9 cellular contexts compared by ENCODE assay signal in the genomic region with DNA sequence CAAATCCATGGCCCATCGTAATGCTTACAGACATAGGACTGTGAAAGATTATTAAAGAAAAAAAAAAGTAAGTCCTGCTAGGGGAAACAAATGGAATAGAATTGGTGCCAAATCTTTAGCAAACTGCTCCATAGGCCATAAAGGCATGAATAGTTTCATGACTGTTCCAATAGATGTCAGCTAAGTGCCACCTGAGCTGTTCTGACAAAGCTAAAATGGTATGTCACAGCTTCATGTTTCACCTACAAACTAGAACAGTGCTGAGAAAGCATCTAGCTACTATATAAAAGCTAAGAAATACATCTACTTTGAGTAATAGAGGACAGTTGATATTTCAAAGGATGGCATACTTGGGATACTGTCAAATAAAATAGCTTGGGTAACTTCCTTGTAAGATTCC.
"Had no signal": no experiment of that assay in that cellular context is flagged by ENCODE, and none has a peak within 500 bp of the region (broad histone marks: within the 10 kb centered on the region; RNA-seq: fewer than 3 reads in every experiment).

No MANE protein-coding gene starts in this region.

- H3K9me3 ChIP-seq: HAP-1 had no signal

- ATAC-seq: GM23338, HCT116 had no signal

- H3K9ac ChIP-seq: GM23248 had no signal

- H3K4me2 ChIP-seq: GM23338 had no signal

- H3K4me3 ChIP-seq: GM23248, GM23338, HAP-1 had no signal

- H3K36me3 ChIP-seq: HAP-1 had no signal

- H3K4me1 ChIP-seq: HAP-1 had no signal

- H3K27ac ChIP-seq: GM23248 had no signal

- H2AFZ ChIP-seq: GM23248, GM23338 had no signal

- DNase-seq: GM23248, GOT3, H7, H9, HCEC 1CT, HFFc6 had no signal
